24 cellular contexts compared by ENCODE assay signal in the genomic region with DNA sequence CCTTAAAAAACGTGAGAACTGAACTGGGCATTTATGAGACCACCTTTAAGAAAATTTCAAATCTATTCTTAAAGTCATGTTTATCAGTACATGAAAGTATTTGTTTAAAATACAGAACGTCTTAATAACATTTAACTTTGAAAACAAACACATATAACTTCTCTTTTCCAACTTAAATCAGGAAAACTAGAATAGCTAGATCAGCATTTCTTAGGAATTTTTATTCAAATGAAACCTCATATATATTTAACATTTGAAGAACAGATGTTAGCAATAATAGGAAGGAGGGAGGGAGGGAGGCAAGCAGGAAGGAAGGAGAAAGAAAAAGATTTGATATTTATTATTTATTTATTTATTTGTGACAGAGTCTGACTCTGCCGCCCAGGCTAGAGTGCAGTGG.
"Had no signal": no experiment of that assay in that cellular context is flagged by ENCODE, and none has a peak within 500 bp of the region (broad histone marks: within the 10 kb centered on the region; RNA-seq: fewer than 3 reads in every experiment).

No MANE protein-coding gene starts in this region.

- H3K9ac ChIP-seq: neural progenitor cell, parathyroid adenoma had no signal

- H3K4me2 ChIP-seq: neural progenitor cell had no signal

- DNase-seq: naive thymus-derived CD4-positive, alpha-beta T cell; natural killer cell; occipital lobe; ovary; psoas muscle; stimulated activated CD4-positive, alpha-beta T cell treated with anti-CD3 and anti-CD28 coated beads, Interleukin-15, amount 100 ng/mL, for 24 hours; stimulated activated CD4-positive, alpha-beta T cell treated with anti-CD3 and anti-CD28 coated beads, Interleukin-2, amount 100 ng/mL, for 24 hours; stimulated activated CD4-positive, alpha-beta T cell treated with anti-CD3 and anti-CD28 coated beads, Interleukin-2, amount 100 ng/mL, for 48 hours; stimulated activated CD4-positive, alpha-beta T cell treated with anti-CD3 and anti-CD28 coated beads, Interleukin-4, amount 100 ng/mL, for 24 hours; stimulated activated naive B cell treated with anti-CD40 and anti-IgM and Interleukin-4, amounts not matched to agents 10 μg/mL and 1 μg/mL and 100 μg/mL, for 72 hours; stimulated activated naive CD4-positive, alpha-beta T cell treated with Interleukin-2 at 50 U/mL for 16 hours; stomach; thyroid gland; trophoblast cell; upper lobe of right lung; uterus had no signal

- H3K4me1 ChIP-seq: neural progenitor cell, parathyroid adenoma, psoas muscle, stomach, thyroid gland, upper lobe of right lung, uterus had no signal

- H3K36me3 ChIP-seq: ovary, thyroid gland had no signal

- ATAC-seq: naive thymus-derived CD4-positive, alpha-beta T cell; natural killer cell; psoas muscle; right cardiac atrium; sciatic nerve; stimulated activated effector memory CD8-positive, alpha-beta T cell treated with anti-CD3 and anti-CD28 coated beads, Interleukin-12 subunit alpha, Interleukin-12 subunit beta, amount 100 ng/mL, for 72 hours; stimulated activated naive B cell treated with anti-CD40 and anti-IgM and Interleukin-4, amounts not matched to agents 10 μg/mL and 1 μg/mL and 100 μg/mL, for 72 hours; upper lobe of right lung had no signal

- H3K27me3 ChIP-seq: neural progenitor cell, ovary, stomach, thyroid gland, tibial nerve, upper lobe of right lung, uterus had no signal

- H3K9me3 ChIP-seq: ovary, psoas muscle, stomach, thoracic aorta, thyroid gland, tibial nerve, upper lobe of right lung, uterus had no signal

- H3K4me3 ChIP-seq: neural progenitor cell, ovary, psoas muscle, skin epidermis, stomach, thoracic aorta, thyroid gland, tibial nerve, upper lobe of right lung, uterus had no signal

- H3K27ac ChIP-seq: neural progenitor cell, ovary, parathyroid adenoma, psoas muscle, skin epidermis, stomach, thoracic aorta, thyroid gland, tibial nerve, upper lobe of right lung, uterus had no signal
